Comparison of ENCODE assay signal across 8 cellular contexts in the genomic region with DNA sequence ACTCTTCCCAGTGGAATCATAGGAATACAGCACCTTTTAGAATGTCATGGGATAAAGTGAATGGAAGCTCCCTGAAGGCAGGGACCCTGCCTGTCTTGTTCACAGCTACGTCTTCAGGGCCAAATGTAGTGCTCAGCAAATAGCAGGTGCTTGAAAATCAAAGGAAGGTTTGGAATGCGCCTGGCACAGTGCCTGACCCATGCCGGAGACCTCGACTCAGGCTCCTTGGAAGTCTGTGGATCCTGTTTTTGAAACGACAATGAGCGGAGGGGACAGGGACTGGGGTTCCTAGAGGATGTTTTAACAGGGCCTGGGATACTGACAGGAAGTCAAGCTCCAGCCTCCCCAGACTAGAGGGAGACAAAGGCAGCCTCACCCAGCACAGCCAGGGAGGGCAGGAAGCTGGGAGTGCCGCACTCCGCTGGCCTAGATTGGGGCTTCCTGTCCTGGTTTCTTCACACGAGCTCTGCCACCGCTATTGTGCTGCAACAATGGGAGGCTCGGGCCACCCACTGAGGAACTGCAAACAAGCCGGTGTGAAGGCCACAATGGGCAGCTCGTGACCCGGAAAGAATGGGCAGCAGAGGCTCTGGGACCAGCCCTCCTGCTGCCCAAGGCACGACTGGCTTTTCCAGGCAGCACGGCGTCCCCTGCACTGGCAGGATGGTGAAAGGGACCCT.
DNase-seq lines count a peak whose midpoint lies in the region; ATAC-seq and TF ChIP-seq lines count a peak whose summit lies in the region.

No MANE protein-coding gene starts in this region.

- TF ChIP-seq CTCF in A673 (conservative IDR thresholded peaks at IDR 0.05; ENCODE audit: low read depth, low read length) (no peak), gastrocnemius medialis (IDR thresholded peaks at IDR 0.05 in 4 of 5, conservative IDR thresholded peaks at IDR 0.05 in 1 of 5) (no peak), lower leg skin (IDR thresholded peaks at IDR 0.05) (no peak), BE2C (IDR thresholded peaks at IDR 0.05; ENCODE audit: low read depth, low read length) (no peak)

- no peaks in the 10 kb centered on the region for H3K27me3 ChIP-seq in A673 (replicated peaks; ENCODE audit: insufficient read depth, low read depth, low read length, poor library complexity)
- no peaks in the 10 kb centered on the region for H3K27me3 ChIP-seq in gastrocnemius medialis
- H3K27me3 ChIP-seq in BE2C = no peaks in the 10 kb centered on the region

- in situ Hi-C loops in gastrocnemius medialis (cut with MboI; ENCODE audit: low sequenced_read_pairs in 4 of 4) = no loop called here

- no peak overlapping the region for H3K4me3 ChIP-seq in A673 (ENCODE audit: low read depth, low read length, poor library complexity, severe bottlenecking)
- H3K4me3 ChIP-seq in gastrocnemius medialis = no peak overlapping the region
- no peak overlapping the region for H3K4me3 ChIP-seq in lower leg skin (ENCODE audit: low read depth, poor library complexity, severe bottlenecking)
- H3K4me3 ChIP-seq in BE2C (ENCODE audit: low read depth, low read length) = no peak overlapping the region

- H3K36me3 ChIP-seq in A673 (ENCODE audit: insufficient read depth, low read length, poor library complexity, severe bottlenecking) (peaks cover 10% of the 10 kb centered on the region), gastrocnemius medialis (no peaks in the 10 kb centered on the region), BE2C (no peaks in the 10 kb centered on the region)

- no peaks in the 10 kb centered on the region for H3K9me3 Mint-ChIP-seq in activated CD8-positive, alpha-beta memory T cell treated with anti-CD3 and anti-CD28 coated beads, Interleukin-2, amount 10 ng/mL, durations not matched to agents 7 days and 5 days (ENCODE audit: low read depth)

- intact Hi-C loops in A673 (cut with micrococcal nuclease; ENCODE audit: unreplicated experiment) (no loop called here), Right ventricle myocardium superior (cut with DNase I) (no loop called here), gastrocnemius medialis (cut with DNase I; ENCODE audit: low total_unique reads) (no loop called here), lower leg skin (cut with DNase I; ENCODE audit: low total_unique reads) (no loop called here)

- H3K4me3 Mint-ChIP-seq in activated CD8-positive, alpha-beta memory T cell treated with anti-CD3 and anti-CD28 coated beads, Interleukin-2, amount 10 ng/mL, durations not matched to agents 7 days and 5 days = peak overlapping the region; percentile 24

- H3K4me1 ChIP-seq in A673 (ENCODE audit: insufficient read depth, low read length, poor library complexity, severe bottlenecking) (peaks cover 16% of the 10 kb centered on the region), gastrocnemius medialis (no peaks in the 10 kb centered on the region), BE2C (no peaks in the 10 kb centered on the region)

- peaks cover 59% of the 10 kb centered on the region for H3K36me3 Mint-ChIP-seq in activated CD8-positive, alpha-beta memory T cell treated with anti-CD3 and anti-CD28 coated beads, Interleukin-2, amount 10 ng/mL, durations not matched to agents 7 days and 5 days

- POLR2A ChIA-PET in A673 (lab: Charles Lee; ENCODE audit: low non-redundant PET) = no interaction called here

- peak; percentile 47 for DNase-seq in A673 (ENCODE audit: low spot score)
- DNase-seq in M059J (ENCODE audit: low read depth) = peak; percentile 25
- DNase-seq in activated CD8-positive, alpha-beta memory T cell treated with anti-CD3 and anti-CD28 coated beads, Interleukin-2, amount 10 ng/mL, durations not matched to agents 7 days and 5 days = peak; percentile 78
- DNase-seq in Right ventricle myocardium superior = peak; percentile 83
- no peak for DNase-seq in gastrocnemius medialis
- DNase-seq in lower leg skin (ENCODE audit: low spot score in 2 of 2) = no peak
- no peak for DNase-seq in BE2C
- no peak for DNase-seq in mucosa of gallbladder (ENCODE audit: low spot score)

- peaks cover 70% of the 10 kb centered on the region for H3K4me1 Mint-ChIP-seq in activated CD8-positive, alpha-beta memory T cell treated with anti-CD3 and anti-CD28 coated beads, Interleukin-2, amount 10 ng/mL, durations not matched to agents 7 days and 5 days

- BruUV-seq in A673 (replicated peaks; lab: Mats Ljungman, UMichigan) = no TSS peak

- TF ChIP-seq POLR2A in gastrocnemius medialis (IDR thresholded peaks at IDR 0.05) (no peak), lower leg skin (IDR thresholded peaks at IDR 0.05) (no peak)

- peak; percentile 86 for ATAC-seq in activated CD8-positive, alpha-beta memory T cell treated with anti-CD3 and anti-CD28 coated beads, Interleukin-2, amount 10 ng/mL, durations not matched to agents 7 days and 5 days
- peak; percentile 71 for ATAC-seq in Right ventricle myocardium superior (ENCODE audit: poor library complexity)
- peak in 1 of 2 donors; percentile 27 for ATAC-seq in gastrocnemius medialis

- CTCF ChIA-PET in A673 (lab: Charles Lee) = no interaction called here
- CTCF ChIA-PET in activated CD8-positive, alpha-beta memory T cell treated with anti-CD3 and anti-CD28 coated beads, Interleukin-2, amount 10 ng/mL, durations not matched to agents 7 days and 5 days (lab: Charles Lee) = interaction anchor here (0.6 to 1.5 kb wide), 7 partner anchors 9 to 154 kb away, joined by 3 to 8 read pairs (median 4); no protein-coding TSS in a partner anchor

- peak overlapping the region; percentile 82 for H3K27ac Mint-ChIP-seq in activated CD8-positive, alpha-beta memory T cell treated with anti-CD3 and anti-CD28 coated beads, Interleukin-2, amount 10 ng/mL, durations not matched to agents 7 days and 5 days

- 39 to 56% methylated on average over 15 to 17 of the region's 17 CpGs for WGBS in lower leg skin, 2 donors

- H3K27ac ChIP-seq in A673 (ENCODE audit: low read depth, low read length, poor library complexity, severe bottlenecking) (no peak overlapping the region), gastrocnemius medialis (peak overlapping the region in 3 of 4 donors; percentile 29 to 61 (median 43))

- H3K27me3 Mint-ChIP-seq in activated CD8-positive, alpha-beta memory T cell treated with anti-CD3 and anti-CD28 coated beads, Interleukin-2, amount 10 ng/mL, durations not matched to agents 7 days and 5 days = no peaks in the 10 kb centered on the region

- no peaks in the 10 kb centered on the region for H3K9me3 ChIP-seq in A673 (ENCODE audit: low read depth, low read length, poor library complexity, severe bottlenecking)
- H3K9me3 ChIP-seq in gastrocnemius medialis = no peaks in the 10 kb centered on the region
- H3K9me3 ChIP-seq in BE2C = no peaks in the 10 kb centered on the region; the same call in 1 of the 2 replicates

Comparison
In these comparisons a context has a peak if more than half of its experiments do, and no peak if none do; other contexts are left out.
1. DNase-seq: peak in A673 (single experiment), M059J (single experiment), activated CD8-positive, alpha-beta memory T cell treated with anti-CD3 and anti-CD28 coated beads, Interleukin-2, amount 10 ng/mL, durations not matched to agents 7 days and 5 days (single experiment) and Right ventricle myocardium superior (single experiment); none in gastrocnemius medialis (0 of 2), lower leg skin (0 of 2), BE2C (single experiment) and mucosa of gallbladder (single experiment).